In the genomic region with DNA sequence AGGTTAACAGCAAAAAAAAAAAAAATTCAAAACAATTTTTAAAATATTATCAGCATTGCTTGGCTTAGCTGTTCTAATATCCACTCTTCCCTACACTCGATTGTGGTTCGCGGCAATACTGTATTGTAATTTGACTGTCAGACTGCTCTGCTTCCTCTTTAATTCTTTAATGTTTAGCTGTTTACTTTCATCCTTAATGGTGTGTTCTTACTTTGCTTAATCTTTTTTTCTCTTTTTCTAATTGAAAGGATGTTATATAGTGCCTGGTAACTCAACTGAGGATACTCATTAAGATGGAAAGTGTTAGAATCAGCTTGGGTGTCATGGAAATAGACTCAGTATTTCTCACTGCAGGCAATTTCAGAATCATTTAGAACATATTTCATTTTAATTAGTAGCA, we compare ENCODE assay signal across 24 cellular contexts. TPM values are rescaled to one million over a fixed set of nuclear protein-coding genes. Genes with fewer than 3 reads are reported as not detected.
"Had no signal": no experiment of that assay in that cellular context is flagged by ENCODE, and none has a peak within 500 bp of the region (broad histone marks: within the 10 kb centered on the region; RNA-seq: fewer than 3 reads in every experiment).

No MANE protein-coding gene starts in this region.

- H3K9ac ChIP-seq: parathyroid adenoma had no signal

- H3K4me3 ChIP-seq: adrenal gland, left ventricle myocardium inferior, right lobe of liver, skin epidermis, tibial artery had no signal

- H3K36me3 ChIP-seq: adrenal gland, left ventricle myocardium inferior, neutrophil, right lobe of liver, tibial artery had no signal

- H3K9me3 ChIP-seq: adrenal gland, left ventricle myocardium inferior, neutrophil, right lobe of liver, tibial artery had no signal

- H3K27ac ChIP-seq: adrenal gland, foreskin keratinocyte, left ventricle myocardium inferior, neutrophil, parathyroid adenoma, right lobe of liver, skin epidermis, tibial artery had no signal

- DNase-seq: activated CD4-positive, alpha-beta T cell treated with anti-CD3 and anti-CD28 coated beads, Interleukin-2, amount 50 U/mL, for 4 hours; activated CD8-positive, alpha-beta memory T cell treated with anti-CD3 and anti-CD28 coated beads for 24 hours; activated CD8-positive, alpha-beta memory T cell treated with anti-CD3 and anti-CD28 coated beads, Interleukin-2, amount 50 U/mL, for 4 hours; activated naive CD4-positive, alpha-beta T cell; activated T-cell treated with anti-CD3 and anti-CD28 coated beads, Interleukin-2, amount 50 U/mL, for 24 hours; adrenal gland; cerebellar nuclear complex; effector memory CD4-positive, alpha-beta T cell; foreskin keratinocyte; glutamatergic neuron; left ventricle myocardium inferior; right lobe of liver; stimulated activated CD4-positive, alpha-beta T cell treated with anti-CD3 and anti-CD28 coated beads, Interleukin-2, amount 100 ng/mL, for 48 hours; stimulated activated CD8-positive, alpha-beta memory T cell treated with anti-CD3 and anti-CD28 coated beads, Interleukin-4, amount 100 ng/mL, for 48 hours; stimulated activated naive B cell treated with anti-CD40 and anti-IgM and Interleukin-4, amounts not matched to agents 10 μg/mL and 1 μg/mL and 100 μg/mL, for 72 hours; T-helper 9 cell; tibial artery had no signal

- H3K27me3 ChIP-seq: adrenal gland, foreskin keratinocyte, right lobe of liver had no signal

- ATAC-seq: activated T-helper 17 cell treated with anti-CD3 and anti-CD28 coated beads, Interleukin-2, amount 50 U/mL, for 72 hours; foreskin keratinocyte; natural killer cell treated with Interleukin-12 subunit alpha and Interleukin-12 subunit beta and Interleukin-15 and Interleukin-18, amount 100 ng/mL, for 72 hours; right lobe of liver; stimulated activated naive B cell treated with anti-CD40 and anti-IgM and Interleukin-4, amounts not matched to agents 10 μg/mL and 1 μg/mL and 100 μg/mL, for 72 hours; WTC11 had no signal

- H2AFZ ChIP-seq: parathyroid adenoma had no signal

- H3K79me2 ChIP-seq: parathyroid adenoma had no signal

RNA-seq across cellular contexts. Expression of a gene that starts 2.0 kb away (rescaled TPM):
- total RNA-seq: activated T-helper 17 cell treated with anti-CD3 and anti-CD28 coated beads, Interleukin-2, amount 50 U/mL, for 72 hours; left ventricle myocardium inferior; natural killer cell treated with Interleukin-12 subunit alpha and Interleukin-12 subunit beta and Interleukin-15 and Interleukin-18, amount 100 ng/mL, for 72 hours; T-helper 1 cell treated with Interleukin-12 subunit alpha and Interleukin-12 subunit beta and Interleukin-4 antibody, amounts not matched to agents 30 ng/mL and 1 ng/mL, for 36 hours had no signal
